ENCODE assay signal across 8 cellular contexts in genomic region chr17:59366040-59366757, GRCh38. TPM values are rescaled to one million over a fixed set of nuclear protein-coding genes. Genes with fewer than 3 reads are reported as not detected.
DNase-seq lines count a peak whose midpoint lies in the region; ATAC-seq and TF ChIP-seq lines count a peak whose summit lies in the region.

No MANE protein-coding gene starts in this region.

- H3K79me2 ChIP-seq in smooth muscle cell (ENCODE audit: low read depth), result peaks cover 21% of the 10 kb centered on the region

- peak overlapping the region; percentile 95 to 97 for H3K27ac Mint-ChIP-seq in T-cell

- no peak for TF ChIP-seq CTCF in smooth muscle cell (IDR thresholded peaks at IDR 0.05; ENCODE audit: borderline replicate concordance, insufficient read depth, poor library complexity, severe bottlenecking)

- POLR2A ChIA-PET in T-cell (lab: Charles Lee), result no interaction called here

- no peaks in the 10 kb centered on the region for H3K9me3 ChIP-seq in smooth muscle cell (replicated peaks; ENCODE audit: low read depth)
- no peaks in the 10 kb centered on the region for H3K9me3 ChIP-seq in MG63

- H3K4me3 ChIP-seq in smooth muscle cell, result no peak overlapping the region
- no peak overlapping the region for H3K4me3 ChIP-seq in MG63

- H3K36me3 Mint-ChIP-seq in T-cell, result peaks cover 12% of the 10 kb centered on the region

- DNase-seq in NCI-H748 (lab: John Stamatoyannopoulos, UW; ENCODE audit: unreplicated experiment) (peak; percentile 69), NCI-H748 treated with DMSO at 0.1 percent for 48 hours (lab: John Stamatoyannopoulos, UW) (no peak), T-cell (no peak), iPS DF 19.7 (ENCODE audit: low read depth, low spot score) (peak; percentile 86), smooth muscle cell (lab: John Stamatoyannopoulos, UW; ENCODE audit: unreplicated experiment) (no peak), MG63 (no peak)
- DNase-seq in activated CD4-positive, CD25-positive, alpha-beta regulatory T cell treated with anti-CD3 and anti-CD28 coated beads, Interleukin-2, amount 50 U/mL, for 72 hours, result no peak
- no peak for DNase-seq in activated CD4-positive, alpha-beta T cell treated with anti-CD3 and anti-CD28 coated beads, Interleukin-2, amount 50 U/mL, for 1 hour

- H3K27ac ChIP-seq in smooth muscle cell (ENCODE audit: low read depth), result peak overlapping the region; percentile 83

- no peak for ATAC-seq in T-cell (replicated peaks in 1 of 4)

- H3K36me3 ChIP-seq in smooth muscle cell (ENCODE audit: low read depth) (no peaks in the 10 kb centered on the region), MG63 (no peaks in the 10 kb centered on the region)

- peaks cover 15% of the 10 kb centered on the region for H3F3A ChIP-seq in smooth muscle cell (ENCODE audit: low read depth)

- CTCF ChIA-PET in T-cell (lab: Charles Lee), result interaction anchor here in 1 of 2 donors (0.6 to 1.3 kb wide), 5 partner anchors 17 to 916 kb away, joined by 3 to 6 read pairs (median 3); no protein-coding TSS in a partner anchor

- H3K9ac ChIP-seq in smooth muscle cell (ENCODE audit: low read depth), result peak overlapping the region; percentile 68

- H3K4me3 Mint-ChIP-seq in T-cell, result peak overlapping the region in 2 of 3 donors; percentile 6 to 63

- H3K27me3 ChIP-seq in smooth muscle cell (ENCODE audit: low read depth) (no peaks in the 10 kb centered on the region), MG63 (no peaks in the 10 kb centered on the region)

- H4K20me1 ChIP-seq in smooth muscle cell (ENCODE audit: low read depth), result no peaks in the 10 kb centered on the region

- H3K4me1 Mint-ChIP-seq in T-cell, result peaks cover 77 to 87% (median 85%) of the 10 kb centered on the region in 3 donors

- H3K9me3 Mint-ChIP-seq in T-cell, result no peaks in the 10 kb centered on the region

- peaks cover 91% of the 10 kb centered on the region for H3K4me1 ChIP-seq in smooth muscle cell (ENCODE audit: low read depth)

- 24% methylated on average over 10 of the region's 10 CpGs for WGBS in smooth muscle cell (ENCODE audit: low lambda C conversion rate)

- H3K27me3 Mint-ChIP-seq in T-cell, result no peaks in the 10 kb centered on the region

- no peak overlapping the region for H2AFZ ChIP-seq in smooth muscle cell (ENCODE audit: low read depth)

- H3K4me2 ChIP-seq in smooth muscle cell, result peak overlapping the region; percentile 22

RNA-seq across cellular contexts. Expression of gene YPEL2, which starts 34.7 kb away (rescaled TPM):
- total RNA-seq in T-cell (10 to 100 TPM; 29.7 to 58.5 (median 52.0) TPM), smooth muscle cell (8.0 and 9.6 TPM in 2 replicates)
- 4.0 and 8.2 TPM in 2 replicates for polyA plus RNA-seq in smooth muscle cell
- 1.4 and 1.9 TPM in 2 replicates for total RNA-seq in MG63 (2014; rRNA removed; shearing (Covaris generic); ENCODE audit: low replicate concordance)

Comparison
In these comparisons a context has a peak if more than half of its experiments do, and no peak if none do; other contexts are left out.
1. DNase-seq: peak in NCI-H748 (single experiment) and iPS DF 19.7 (single experiment); none in NCI-H748 treated with DMSO at 0.1 percent for 48 hours (single experiment), T-cell (0 of 34), smooth muscle cell (single experiment), activated CD4-positive, CD25-positive, alpha-beta regulatory T cell treated with anti-CD3 and anti-CD28 coated beads, Interleukin-2, amount 50 U/mL, for 72 hours (single experiment), activated CD4-positive, alpha-beta T cell treated with anti-CD3 and anti-CD28 coated beads, Interleukin-2, amount 50 U/mL, for 1 hour (single experiment) and MG63 (single experiment).